11 cellular contexts compared by ENCODE assay signal in genomic region chr12:57236925-57237652, GRCh38. TPM values are rescaled to one million over a fixed set of nuclear protein-coding genes. Genes with fewer than 3 reads are reported as not detected.
DNase-seq lines count a peak whose midpoint lies in the region; ATAC-seq, FAIRE-seq and TF ChIP-seq lines count a peak whose summit lies in the region.
"Had no signal": no experiment of that assay in that cellular context is flagged by ENCODE, and none has a peak within 500 bp of the region (broad histone marks: within the 10 kb centered on the region; RNA-seq: fewer than 3 reads in every experiment).

No MANE protein-coding gene starts in this region.

- no peak for TF ChIP-seq CTCF in esophagus muscularis mucosa (IDR thresholded peaks at IDR 0.05)

- H3K9me3 ChIP-seq in SJCRH30 (replicated peaks): no peaks in the 10 kb centered on the region
- no peaks in the 10 kb centered on the region for H3K9me3 ChIP-seq in esophagus muscularis mucosa

- FAIRE-seq in RCC 7860 (lab: Jason Lieb, UNC): no peak
- no peak for FAIRE-seq in GM19239 (lab: Jason Lieb, UNC)
- FAIRE-seq: A204.1, GM12892 had no signal

- peaks cover 38% of the 10 kb centered on the region for H3K36me3 ChIP-seq in SJCRH30
- H3K36me3 ChIP-seq in esophagus muscularis mucosa: peaks cover 26 to 32% (median 29%) of the 10 kb centered on the region in 4 donors

- H3K4me3 ChIP-seq in SJCRH30: no peak overlapping the region
- H3K4me3 ChIP-seq in esophagus muscularis mucosa: peak overlapping the region; percentile 3 to 31 (median 14)
- H3K4me3 ChIP-seq in skeletal muscle cell (ENCODE audit: low read depth, low read length): peak overlapping the region; percentile 41

- no peak for TF ChIP-seq EP300 in esophagus muscularis mucosa (IDR thresholded peaks at IDR 0.05)

- intact Hi-C loops in esophagus muscularis mucosa (cut with DNase I): no loop called here

- H3K4me1 ChIP-seq in SJCRH30: peaks cover 16% of the 10 kb centered on the region
- H3K4me1 ChIP-seq in esophagus muscularis mucosa: peaks cover 39 to 59% (median 52%) of the 10 kb centered on the region in 4 donors

- 39% methylated on average over 8 of the region's 10 CpGs for WGBS in esophagus muscularis mucosa

- no peak for TF ChIP-seq POLR2A in esophagus muscularis mucosa (IDR thresholded peaks at IDR 0.05; ENCODE audit: low read depth)

- H3K27me3 ChIP-seq in SJCRH30: no peaks in the 10 kb centered on the region
- H3K27me3 ChIP-seq in esophagus muscularis mucosa: peaks cover 12 to 78% (median 40%) of the 10 kb centered on the region in 4 donors

- H3K27ac ChIP-seq in SJCRH30: no peak overlapping the region
- no peak overlapping the region for H3K27ac ChIP-seq in esophagus muscularis mucosa (replicated peaks in 1 of 4)
- H3K27ac ChIP-seq: parathyroid adenoma had no signal

- ATAC-seq in HG02885 (IDR thresholded peaks at IDR 0.05; ENCODE audit: poor library complexity, unreplicated experiment): no peak

- DNase-seq in DMS53 (lab: John Stamatoyannopoulos, UW): peak; percentile 53
- no peak for DNase-seq in DMS53 treated with DMSO at 0.1 percent for 48 hours (lab: John Stamatoyannopoulos, UW; ENCODE audit: unreplicated experiment)
- DNase-seq in SJCRH30: peak; percentile 72 to 77
- DNase-seq in esophagus muscularis mucosa (ENCODE audit: extremely low spot score): no peak
- no peak for DNase-seq in skeletal muscle cell (ENCODE audit: low read depth)
- no peak for DNase-seq in RCC 7860 (ENCODE audit: low spot score)
- DNase-seq in GM19239 (ENCODE audit: insufficient read length, low spot score): no peak

RNA-seq across cellular contexts. Expression of gene SHMT2, which starts 7.6 kb away (rescaled TPM):
- total RNA-seq in SJCRH30 (2014; rRNA removed; shearing (Covaris generic)): 1,504 and 1,712 TPM in 2 replicates
- 10 to 100 TPM; 22.8 to 60.4 (median 34.6) TPM for total RNA-seq in esophagus muscularis mucosa

RNA-seq across cellular contexts. Expression of gene STAC3, which starts 13.9 kb away (rescaled TPM):
- total RNA-seq in SJCRH30 (2014; rRNA removed; shearing (Covaris generic)): 1,199 and 1,339 TPM in 2 replicates
- total RNA-seq in esophagus muscularis mucosa: 1 to 10 TPM in 2 of 4 donors, under 1 TPM in 2; 0.42 to 1.7 (median 1.2) TPM

RNA-seq across cellular contexts. Expression of gene NXPH4, which starts 20.5 kb away (rescaled TPM):
- 91.1 and 92.7 TPM in 2 replicates for total RNA-seq in SJCRH30 (2014; rRNA removed; shearing (Covaris generic))
- total RNA-seq in esophagus muscularis mucosa: not detected

Comparison
In these comparisons a context has a peak if more than half of its experiments do, and no peak if none do; other contexts are left out.
1. DNase-seq: peak in DMS53 (single experiment) and SJCRH30 (2 of 2); none in DMS53 treated with DMSO at 0.1 percent for 48 hours (single experiment), esophagus muscularis mucosa (single experiment), skeletal muscle cell (single experiment), RCC 7860 (single experiment) and GM19239 (single experiment).
2. RNA of gene SHMT2, which starts 7.6 kb away (total RNA-seq): 1,504 to 1,712 TPM in SJCRH30; 22.8 to 60.4 TPM in esophagus muscularis mucosa; every median in the first group is over 10 times any median in the second.
3. RNA of gene STAC3, which starts 13.9 kb away (total RNA-seq): 1,199 to 1,339 TPM in SJCRH30; 0.42 to 1.7 TPM in esophagus muscularis mucosa; every median in the first group is over 100 times any median in the second.
4. RNA of gene NXPH4, which starts 20.5 kb away (total RNA-seq): 91.1 to 92.7 TPM in SJCRH30; not detected in esophagus muscularis mucosa; every median in the first group is over 10 times any median in the second.